8 cellular contexts compared by ENCODE assay signal in the genomic region with DNA sequence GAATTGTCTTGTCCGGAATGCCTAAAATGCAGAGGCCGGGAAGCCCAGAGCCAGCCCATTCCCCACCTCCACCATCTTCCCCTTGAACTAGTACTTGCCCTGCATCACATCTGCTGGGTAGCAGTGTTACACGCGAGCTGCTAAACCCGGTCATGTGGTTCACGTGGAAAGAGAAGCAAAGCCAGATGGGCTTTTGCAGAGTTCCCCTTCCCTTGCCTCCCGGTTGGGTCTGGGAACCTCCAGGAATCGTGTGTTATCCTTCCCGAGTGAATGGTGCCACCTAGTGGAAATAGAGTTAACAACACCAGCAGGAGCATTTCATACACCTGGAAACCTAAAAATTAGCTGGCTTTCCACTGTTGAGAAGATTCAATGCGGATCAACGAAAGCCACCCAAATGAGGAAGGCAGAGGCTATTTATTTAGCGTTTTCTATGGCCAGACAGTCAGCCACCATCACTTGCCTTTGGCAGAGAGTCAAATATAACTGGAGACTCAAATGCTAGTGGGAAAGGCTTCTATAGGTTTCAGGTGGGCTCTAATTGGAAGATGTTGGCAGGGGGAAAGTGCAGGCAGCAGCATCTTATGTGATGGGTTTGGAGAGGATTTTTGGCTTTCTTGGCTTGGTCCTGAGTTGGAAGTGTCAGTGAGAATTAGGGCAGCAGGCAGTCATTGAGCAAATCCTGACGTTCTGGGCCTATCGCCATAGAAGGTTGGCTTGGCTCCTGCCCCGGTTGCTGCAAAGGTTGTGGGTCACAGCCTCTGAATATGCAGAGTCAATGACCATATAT. TPM values are rescaled to one million over a fixed set of nuclear protein-coding genes. Genes with fewer than 3 reads are reported as not detected.
DNase-seq lines count a peak whose midpoint lies in the region; ATAC-seq and TF ChIP-seq lines count a peak whose summit lies in the region.

No MANE protein-coding gene starts in this region.

- WGBS in upper lobe of left lung, 2 donors = 23 to 29% methylated on average over 10 to 15 of the region's 15 CpGs

- peak; percentile 66 for DNase-seq in NCI-H1436 (lab: John Stamatoyannopoulos, UW)
- DNase-seq in NCI-H1436 treated with DMSO at 0.1 percent for 48 hours (lab: John Stamatoyannopoulos, UW) = no peak
- peak; percentile 72 for DNase-seq in NAMALWA (ENCODE audit: low spot score)
- DNase-seq in SJSA1 (ENCODE audit: low read depth in 1 of 2, low spot score in 2 of 2) = peak; percentile 57 to 74
- DNase-seq in effector CD8-positive, alpha-beta T cell (lab: John Stamatoyannopoulos, UW) = peak; percentile 7
- DNase-seq in lung microvascular endothelial cell (ENCODE audit: low read depth in 2 of 2) = peak; percentile 70 to 80
- peak in 1 of 2 donors; percentile 54 for DNase-seq in upper lobe of left lung

- H3K27ac ChIP-seq in SJSA1 (no peak overlapping the region), upper lobe of left lung (no peak overlapping the region)

- no peaks in the 10 kb centered on the region for H3K9me3 ChIP-seq in SJSA1 (replicated peaks)
- H3K9me3 ChIP-seq in upper lobe of left lung = no peaks in the 10 kb centered on the region

- H3K4me3 ChIP-seq in SJSA1 (no peak overlapping the region), upper lobe of left lung (no peak overlapping the region)

- no peak for TF ChIP-seq EP300 in upper lobe of left lung (IDR thresholded peaks at IDR 0.05)

- peak; percentile 69 to 86 (median 78) for TF ChIP-seq CTCF in upper lobe of left lung (IDR thresholded peaks at IDR 0.05)

- ATAC-seq in upper lobe of left lung (ENCODE audit: low FRiP score in 2 of 2) (peak; percentile 71 to 82), GM19463 (IDR thresholded peaks at IDR 0.05; ENCODE audit: unreplicated experiment) (no peak)

- no peaks in the 10 kb centered on the region for H3K27me3 ChIP-seq in SJSA1 (replicated peaks)
- no peaks in the 10 kb centered on the region for H3K27me3 ChIP-seq in upper lobe of left lung

- H3K4me1 ChIP-seq in SJSA1 (replicated peaks) = peaks cover 25% of the 10 kb centered on the region
- H3K4me1 ChIP-seq in upper lobe of left lung = peaks cover 6 to 23% (median 15%) of the 10 kb centered on the region in 4 donors

- H3K36me3 ChIP-seq in SJSA1 (no peaks in the 10 kb centered on the region), upper lobe of left lung (no peaks in the 10 kb centered on the region)

- TF ChIP-seq POLR2A in upper lobe of left lung (IDR thresholded peaks at IDR 0.05) = no peak

RNA-seq across cellular contexts. Expression of gene DENND2A, which starts 12.9 kb away (rescaled TPM):
- total RNA-seq in SJSA1 (2014; rRNA removed; shearing (Covaris generic)) = 10.2 and 30.0 TPM in 2 replicates
- total RNA-seq in lung microvascular endothelial cell (0.22 and 1.6 TPM in 2 replicates), upper lobe of left lung (10 to 100 TPM in 4 of 6 donors, 1 to 10 TPM in 2; 4.1 to 27.8 (median 12.1) TPM)

RNA-seq across cellular contexts. Expression of gene ADCK2, which starts 19.2 kb away (rescaled TPM):
- total RNA-seq in SJSA1 (2014; rRNA removed; shearing (Covaris generic)) = 9.6 and 13.6 TPM in 2 replicates
- 24.2 and 45.4 TPM in 2 replicates for total RNA-seq in lung microvascular endothelial cell
- 10 to 100 TPM; 19.4 to 39.8 (median 30.0) TPM for total RNA-seq in upper lobe of left lung

RNA-seq across cellular contexts. Expression of gene NDUFB2, which starts 43.0 kb away (rescaled TPM):
- total RNA-seq in SJSA1 (2014; rRNA removed; shearing (Covaris generic)) = 523 and 538 TPM in 2 replicates
- total RNA-seq in lung microvascular endothelial cell (102 and 167 TPM in 2 replicates), upper lobe of left lung (100 to 1,000 TPM in 5 of 6 donors, 10 to 100 TPM in 1; 51.3 to 204 (median 156) TPM)
